8 cellular contexts compared by ENCODE assay signal in the genomic region with DNA sequence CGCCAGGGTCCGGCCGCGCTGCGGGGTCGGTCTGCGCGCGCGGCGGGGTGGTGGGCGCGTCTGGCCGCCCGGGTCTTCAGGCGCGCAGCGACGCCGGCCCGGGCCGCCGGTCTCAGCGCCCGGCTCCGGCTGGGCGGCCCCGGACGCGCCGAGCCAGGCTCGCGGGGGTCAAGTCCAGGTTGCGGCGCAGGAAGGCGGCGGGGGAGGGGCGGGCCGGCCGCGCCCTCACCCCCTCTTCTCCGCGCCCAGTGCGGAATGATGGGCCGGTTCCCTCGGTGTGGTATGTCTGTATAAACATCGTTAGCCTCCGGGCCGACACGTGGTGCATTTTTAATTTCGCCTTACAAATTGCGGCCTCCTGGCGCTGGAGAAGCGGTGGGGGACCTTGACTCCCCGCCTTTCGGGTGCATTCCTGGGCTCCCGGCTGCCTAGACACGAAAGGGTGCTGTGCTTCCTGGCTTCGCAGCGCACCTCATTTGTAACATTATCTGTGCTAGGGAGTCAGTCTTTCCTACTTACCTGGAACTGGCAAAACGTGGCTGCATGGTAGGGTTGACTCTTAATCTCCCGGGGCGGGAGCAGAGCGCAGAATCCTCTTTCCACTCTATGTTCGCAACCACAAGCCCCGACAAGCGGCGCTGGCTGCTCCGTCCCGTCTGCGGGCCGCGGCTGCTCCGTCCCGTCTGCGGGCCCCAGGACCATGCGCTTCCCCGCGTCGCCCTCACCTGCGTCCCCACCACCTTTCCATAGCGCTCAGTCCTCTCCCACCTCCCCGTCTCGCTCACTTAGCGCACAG.
A peak's percentile ranks its signal among the peaks of the same experiment; 100 is the strongest.
DNase-seq lines count a peak whose midpoint lies in the region; ATAC-seq and TF ChIP-seq lines count a peak whose summit lies in the region.

No MANE protein-coding gene starts in this region.

- TF ChIP-seq POLR2A in right lobe of liver (IDR thresholded peaks at IDR 0.05), result peak; percentile 88

- intact Hi-C loops in right lobe of liver (cut with DNase I), result loop anchor here in 1 of 2 donors (10.0 kb wide), 2 partner anchors 76 to 174 kb away; no protein-coding TSS in a partner anchor

- H3K4me1 Mint-ChIP-seq in chondrocyte (ENCODE audit: low read depth) (peaks cover 40% of the 10 kb centered on the region), type B pancreatic cell (ENCODE audit: unreplicated experiment) (peaks cover 48% of the 10 kb centered on the region)

- H3K4me3 ChIP-seq in right lobe of liver, result peak overlapping the region; percentile 26 to 58 (median 57)

- TF ChIP-seq CTCF in chondrocyte (IDR thresholded peaks at IDR 0.05), result no peak
- TF ChIP-seq CTCF in right lobe of liver (IDR thresholded peaks at IDR 0.05), result no peak
- no peak for TF ChIP-seq CTCF in type B pancreatic cell (conservative IDR thresholded peaks at IDR 0.05)

- H3K9me3 ChIP-seq in right lobe of liver, result no peaks in the 10 kb centered on the region

- H3K27me3 Mint-ChIP-seq in chondrocyte (ENCODE audit: low read depth) (peaks cover 7% of the 10 kb centered on the region), type B pancreatic cell (peaks cover 73% of the 10 kb centered on the region)

- no peaks in the 10 kb centered on the region for H3K27me3 ChIP-seq in right lobe of liver

- peaks cover 0 to 27% (median 11%) of the 10 kb centered on the region in 4 donors for H3K4me1 ChIP-seq in right lobe of liver

- peaks cover 0 to 4% of the 10 kb centered on the region in 2 donors for H3K9me3 Mint-ChIP-seq in activated naive CD4-positive, alpha-beta T cell treated with anti-CD3 and anti-CD28 coated beads, Interleukin-2, amount 50 U/mL, for 72 hours
- H3K9me3 Mint-ChIP-seq in chondrocyte (ENCODE audit: low read depth) (peaks cover 5% of the 10 kb centered on the region), type B pancreatic cell (peaks cover 6% of the 10 kb centered on the region)

- H3K36me3 ChIP-seq in right lobe of liver, result no peaks in the 10 kb centered on the region

- peak overlapping the region; percentile 77 to 96 (median 93) for H3K27ac ChIP-seq in right lobe of liver

- peak overlapping the region in 1 of 2 donors; percentile 85 for H3K27ac Mint-ChIP-seq in activated naive CD4-positive, alpha-beta T cell treated with anti-CD3 and anti-CD28 coated beads, Interleukin-2, amount 50 U/mL, for 72 hours
- no peak overlapping the region for H3K27ac Mint-ChIP-seq in chondrocyte (ENCODE audit: unreplicated experiment)
- peak overlapping the region; percentile 89 for H3K27ac Mint-ChIP-seq in type B pancreatic cell

- DNase-seq in activated naive CD4-positive, alpha-beta T cell treated with Interleukin-2 at 50 U/mL for 16 hours, result peak; percentile 5
- DNase-seq in activated naive CD4-positive, alpha-beta T cell treated with anti-CD3 and anti-CD28 coated beads, Interleukin-2, amount 50 U/mL, for 72 hours (ENCODE audit: low spot score in 2 of 2), result no peak
- DNase-seq in chondrocyte (ENCODE audit: low spot score) (no peak), right lobe of liver (peak; percentile 70 to 88 (median 86)), type B pancreatic cell (ENCODE audit: extremely low spot score, unreplicated experiment) (peak; percentile 73), NCI-H2029 treated with DMSO at 0.1 percent for 48 hours (lab: John Stamatoyannopoulos, UW) (no peak)
- no peak for DNase-seq in stimulated activated CD4-positive, alpha-beta T cell treated with anti-CD3 and anti-CD28 coated beads, Interleukin-4, amount 100 ng/mL, for 4 hours

- ATAC-seq in activated naive CD4-positive, alpha-beta T cell treated with anti-CD3 and anti-CD28 coated beads, Interleukin-2, amount 50 U/mL, for 72 hours, result no peak
- ATAC-seq in right lobe of liver, result peak; percentile 46 to 69 (median 63)
- ATAC-seq in HG03095 (IDR thresholded peaks at IDR 0.05; ENCODE audit: unreplicated experiment), result no peak

- peaks cover 12 to 13% of the 10 kb centered on the region in 2 donors for H3K36me3 Mint-ChIP-seq in activated naive CD4-positive, alpha-beta T cell treated with anti-CD3 and anti-CD28 coated beads, Interleukin-2, amount 50 U/mL, for 72 hours
- H3K36me3 Mint-ChIP-seq in chondrocyte (ENCODE audit: low read depth) (peaks cover 2% of the 10 kb centered on the region), type B pancreatic cell (no peaks in the 10 kb centered on the region)

- WGBS in right lobe of liver (ENCODE audit: insufficient coverage, low coverage, low lambda C conversion rate, missing lambda C conversion rate), result 6% methylated on average over 13 of the region's 85 CpGs

- H3K4me3 Mint-ChIP-seq in chondrocyte (ENCODE audit: unreplicated experiment) (peak overlapping the region; percentile 75), type B pancreatic cell (peak overlapping the region; percentile 90)

Comparison
In these comparisons a context has a peak if more than half of its experiments do, and no peak if none do; other contexts are left out.
1. DNase-seq: peak in activated naive CD4-positive, alpha-beta T cell treated with Interleukin-2 at 50 U/mL for 16 hours (single experiment), right lobe of liver (3 of 3) and type B pancreatic cell (single experiment); none in activated naive CD4-positive, alpha-beta T cell treated with anti-CD3 and anti-CD28 coated beads, Interleukin-2, amount 50 U/mL, for 72 hours (0 of 2), chondrocyte (single experiment), NCI-H2029 treated with DMSO at 0.1 percent for 48 hours (single experiment) and stimulated activated CD4-positive, alpha-beta T cell treated with anti-CD3 and anti-CD28 coated beads, Interleukin-4, amount 100 ng/mL, for 4 hours (0 of 2).
2. ATAC-seq: peak in right lobe of liver (4 of 4); none in activated naive CD4-positive, alpha-beta T cell treated with anti-CD3 and anti-CD28 coated beads, Interleukin-2, amount 50 U/mL, for 72 hours (0 of 2) and HG03095 (single experiment).